23 cellular contexts compared by ENCODE assay signal in genomic region chr14:69232388-69232787, GRCh38. TPM values are rescaled to one million over a fixed set of nuclear protein-coding genes. Genes with fewer than 3 reads are reported as not detected.
"Had no signal": no experiment of that assay in that cellular context is flagged by ENCODE, and none has a peak within 500 bp of the region (broad histone marks: within the 10 kb centered on the region; RNA-seq: fewer than 3 reads in every experiment).

No MANE protein-coding gene starts in this region.

- H3K27me3 Mint-ChIP-seq: IgD-negative memory B cell had no signal

- H3K9me3 ChIP-seq: MG63, SK-N-SH had no signal

- H3K36me3 ChIP-seq: MG63 had no signal

- H3K4me3 ChIP-seq: K562, MG63 had no signal

- H3K4me3 Mint-ChIP-seq: IgD-negative memory B cell had no signal

- H3K4me1 Mint-ChIP-seq: IgD-negative memory B cell had no signal

- H3K27me3 ChIP-seq: MG63 had no signal

- H3K27ac ChIP-seq: HL-60, KMS-11 had no signal

- H3K9ac ChIP-seq: KMS-11, SK-N-SH had no signal

- H3K9me3 Mint-ChIP-seq: IgD-negative memory B cell had no signal

- DNase-seq: Kasumi-1, MG63, NCI-H1092 treated with DMSO at 0.1 percent for 48 hours, NCI-H1436, NCI-H187, NCI-H2029, NCI-H2081 treated with DMSO at 0.1 percent for 48 hours, NCI-H2171, NCI-H226, NCI-H446, NCI-H510A, NCI-H524 treated with DMSO at 0.1 percent for 48 hours, NCI-H69, NCI-H774, Right ventricle myocardium superior, RPMI8226, SIG-M5, SK-N-SH had no signal

- FAIRE-seq: K562, RCC 7860 had no signal

- ATAC-seq: K562 had no signal

- H3K4me2 ChIP-seq: KMS-11, SK-N-SH had no signal

RNA-seq across cellular contexts. Expression of gene GALNT16, which starts 27.6 kb away (rescaled TPM):
- total RNA-seq: K562 had no signal
- polyA plus RNA-seq: IgD-negative memory B cell, K562 had no signal
